1 cellular context compared by ENCODE assay signal in genomic region chr6:10303806-10304520, GRCh38.
A peak's percentile ranks its signal among the peaks of the same experiment; 100 is the strongest.
TF ChIP-seq lines count a peak whose summit lies in the region.

No MANE protein-coding gene starts in this region.

TF ChIP-seq in K562, 482 proteins besides CTCF, POLR2A, EP300 and RAD21 (continued from another document and continues in another):
- TF ChIP-seq MLLT1 (IDR thresholded peaks at IDR 0.05): no peak
- no peak for TF ChIP-seq THRAP3 (IDR thresholded peaks at IDR 0.05; ENCODE audit: borderline replicate concordance)
- no peak for TF ChIP-seq MAFK (IDR thresholded peaks at IDR 0.05; ENCODE audit: low read length)
- TF ChIP-seq HDGF (IDR thresholded peaks at IDR 0.05): no peak
- TF ChIP-seq DNMT1 (IDR thresholded peaks at IDR 0.05): no peak
- no peak for TF ChIP-seq KLF13 (tag; IDR thresholded peaks at IDR 0.05; ENCODE audit: borderline replicate concordance, low read depth)
- TF ChIP-seq FOS (IDR thresholded peaks at IDR 0.05; ENCODE audit: extremely low read depth, insufficient read length): no peak
- peak; percentile 47 for TF ChIP-seq GABPA (tag; conservative IDR thresholded peaks at IDR 0.05; ENCODE audit: low read depth)
- peak; percentile 49 for TF ChIP-seq HMBOX1 (IDR thresholded peaks at IDR 0.05)
- no peak for TF ChIP-seq ZFP91 (CRISPR knock-in tag; IDR thresholded peaks at IDR 0.05)
- no peak for TF ChIP-seq NR4A1 (CRISPR knock-in tag; IDR thresholded peaks at IDR 0.05)
- TF ChIP-seq NR4A1 (tag; IDR thresholded peaks at IDR 0.05): no peak
- TF ChIP-seq RAD51 (IDR thresholded peaks at IDR 0.05; ENCODE audit: borderline replicate concordance, low read depth): no peak
- no peak for TF ChIP-seq ZNF644 (tag; IDR thresholded peaks at IDR 0.05; ENCODE audit: low read depth)
- no peak for TF ChIP-seq HNRNPLL (IDR thresholded peaks at IDR 0.05; ENCODE audit: low read depth, low read length, poor library complexity, severe bottlenecking)
- no peak for TF ChIP-seq MAZ (CRISPR knock-in tag; conservative IDR thresholded peaks at IDR 0.05 in 1 of 2, IDR thresholded peaks at IDR 0.05 in 1 of 2)
- no peak for TF ChIP-seq CBX5 (IDR thresholded peaks at IDR 0.05; ENCODE audit: borderline replicate concordance, low read depth)
- TF ChIP-seq SRSF1 (IDR thresholded peaks at IDR 0.05; ENCODE audit: low read depth, low read length): no peak
- TF ChIP-seq ZNF41 (CRISPR knock-in tag; conservative IDR thresholded peaks at IDR 0.05): no peak
- no peak for TF ChIP-seq SMARCA4 (IDR thresholded peaks at IDR 0.05)
- TF ChIP-seq ZZZ3 (IDR thresholded peaks at IDR 0.05): no peak
- TF ChIP-seq PHTF2 (CRISPR knock-in tag; IDR thresholded peaks at IDR 0.05): no peak
- TF ChIP-seq GTF2A2 (tag; IDR thresholded peaks at IDR 0.05): no peak
- TF ChIP-seq PTTG1 (tag; IDR thresholded peaks at IDR 0.05; ENCODE audit: low read depth): no peak
- peak; percentile 8; the same call in 1 of the 2 replicates for TF ChIP-seq MGA (IDR thresholded peaks at IDR 0.05)
- TF ChIP-seq DDX20 (tag; IDR thresholded peaks at IDR 0.05; ENCODE audit: low read depth): no peak
- TF ChIP-seq ZNF592 (IDR thresholded peaks at IDR 0.05): no peak
- TF ChIP-seq RFX1 (IDR thresholded peaks at IDR 0.05): no peak
- 0 out of 2 replicates have a peak, but pooled peaks have one; percentile 16 for TF ChIP-seq CBFA2T3 (IDR thresholded peaks at IDR 0.05)
- TF ChIP-seq ZFX (CRISPR knock-in tag; IDR thresholded peaks at IDR 0.05): no peak
- TF ChIP-seq KLF10 (CRISPR knock-in tag; IDR thresholded peaks at IDR 0.05): no peak
- no peak for TF ChIP-seq CBX2 (IDR thresholded peaks at IDR 0.05; ENCODE audit: insufficient read depth, low read length, poor library complexity, severe bottlenecking)
- no peak for TF ChIP-seq TEAD2 (tag; IDR thresholded peaks at IDR 0.05)
- no peak for TF ChIP-seq SMAD3 (CRISPR knock-in tag; conservative IDR thresholded peaks at IDR 0.05)
- no peak for TF ChIP-seq ZNF609 (CRISPR knock-in tag; IDR thresholded peaks at IDR 0.05; ENCODE audit: borderline replicate concordance)
- no peak for TF ChIP-seq ZNF124 (CRISPR knock-in tag; IDR thresholded peaks at IDR 0.05)
- TF ChIP-seq CBX8 (IDR thresholded peaks at IDR 0.05; ENCODE audit: borderline replicate concordance, extremely low read depth, low read depth, low read length, poor library complexity, severe bottlenecking): no peak
- TF ChIP-seq CREBBP (IDR thresholded peaks at IDR 0.05; ENCODE audit: low read depth, low read length): no peak
- TF ChIP-seq ZFPM2 (CRISPR knock-in tag; IDR thresholded peaks at IDR 0.05): no peak
